In the genomic region with DNA sequence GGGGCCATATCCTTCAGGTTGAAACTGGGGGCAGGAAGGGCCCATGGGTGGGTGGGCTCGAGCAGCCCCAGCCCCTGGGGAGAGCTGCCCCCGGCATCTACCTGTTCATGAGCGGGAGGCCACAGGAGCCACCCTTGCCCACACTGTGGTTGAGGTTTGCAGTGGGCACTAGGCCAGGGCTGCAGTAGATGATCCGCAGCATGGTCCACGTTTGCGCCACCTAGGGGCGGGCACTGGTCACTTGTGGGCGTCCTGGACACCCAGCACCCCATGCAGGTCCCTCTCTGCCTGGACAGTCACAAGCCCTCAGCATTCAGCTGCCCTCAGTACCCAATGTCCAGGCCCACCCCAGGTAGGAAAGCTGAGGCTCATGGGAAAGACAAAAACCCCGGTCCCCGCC, we compare ENCODE assay signal across 8 cellular contexts. TPM values are rescaled to one million over a fixed set of nuclear protein-coding genes. Genes with fewer than 3 reads are reported as not detected.
A peak's percentile ranks its signal among the peaks of the same experiment; 100 is the strongest.
DNase-seq lines count a peak whose midpoint lies in the region; ATAC-seq and TF ChIP-seq lines count a peak whose summit lies in the region.

No MANE protein-coding gene starts in this region.

- no peak overlapping the region for H3K27ac ChIP-seq in GM23338 (ENCODE audit: low read depth)
- peak overlapping the region; percentile 91 for H3K27ac ChIP-seq in VCaP

- peaks cover 14% of the 10 kb centered on the region for H3K4me1 Mint-ChIP-seq in GM23338

- peaks cover 6% of the 10 kb centered on the region; the same call in 1 of the 2 replicates for H3K79me2 ChIP-seq in GM23338 (replicated peaks; ENCODE audit: insufficient read depth)

- H3K27me3 Mint-ChIP-seq in GM23338 (ENCODE audit: insufficient read depth, low read depth, poor library complexity), result peaks cover 22% of the 10 kb centered on the region

- TF ChIP-seq CTCF in GM23338 (conservative IDR thresholded peaks at IDR 0.05; ENCODE audit: low read depth in 2 of 2) (peak; percentile 51 to 76), VCaP (conservative IDR thresholded peaks at IDR 0.05) (peak; percentile 81)

- no peaks in the 10 kb centered on the region; the same call in 2 of the 3 replicates for H3K9me3 Mint-ChIP-seq in GM23338

- H3K9me2 ChIP-seq in GM23338 (ENCODE audit: insufficient read depth), result no peaks in the 10 kb centered on the region

- H3K4me3 ChIP-seq in GM23338, result no peak overlapping the region

- no peak overlapping the region for H2AFZ ChIP-seq in GM23338

- H3F3A ChIP-seq in GM23338 (replicated peaks; ENCODE audit: low read depth), result peaks cover 23% of the 10 kb centered on the region

- no peak overlapping the region for H3K27ac Mint-ChIP-seq in GM23338

- H3K27me3 ChIP-seq in GM23338 (ENCODE audit: insufficient read depth), result 0 out of 2 replicates have a peak, but pooled peaks cover 3% of the 10 kb centered on the region

- peaks cover 5% of the 10 kb centered on the region; the same call in 1 of the 2 replicates for H3K4me1 ChIP-seq in GM23338 (ENCODE audit: insufficient read depth)

- ATAC-seq in GM23338, result peak; percentile 3; the same call in 1 of the 3 replicates
- ATAC-seq in left lobe of liver, result peak; percentile 8
- ATAC-seq in HG02642 (IDR thresholded peaks at IDR 0.05; ENCODE audit: poor library complexity, unreplicated experiment), result no peak
- ATAC-seq in HG03520 (IDR thresholded peaks at IDR 0.05; ENCODE audit: unreplicated experiment), result no peak

- peaks cover 33% of the 10 kb centered on the region for H3K36me3 Mint-ChIP-seq in GM23338 (ENCODE audit: low read depth)

- no peaks in the 10 kb centered on the region; the same call in 1 of the 2 replicates for H3K36me3 ChIP-seq in GM23338 (ENCODE audit: insufficient read depth)

- no peak overlapping the region for H3K4me2 ChIP-seq in GM23338

- H4K20me1 ChIP-seq in GM23338 (replicated peaks; ENCODE audit: insufficient read depth), result peaks cover 14% of the 10 kb centered on the region; the same call in 1 of the 2 replicates

- DNase-seq in CD1c-positive myeloid dendritic cell (ENCODE audit: extremely low spot score) (peak; percentile 32), GM23338 (ENCODE audit: low spot score) (peak; percentile 61), left lobe of liver (ENCODE audit: low spot score) (peak; percentile 65), NOMO-1 treated with DMSO at 0.1 percent for 48 hours (lab: John Stamatoyannopoulos, UW; ENCODE audit: unreplicated experiment) (no peak)
- no peak for DNase-seq in effector CD8-positive, alpha-beta T cell (lab: John Stamatoyannopoulos, UW)

- peak overlapping the region; percentile 39; the same call in 1 of the 3 replicates for H3K4me3 Mint-ChIP-seq in GM23338

TF ChIP-seq in GM23338, 12 proteins besides CTCF, POLR2A, EP300 and RAD21 (continues in another document):
- TF ChIP-seq EZH2 (IDR thresholded peaks at IDR 0.05; ENCODE audit: low read depth, unreplicated experiment) (no peak), EZH2phosphoT487 (IDR thresholded peaks at IDR 0.05; ENCODE audit: unreplicated experiment) (no peak), POLR2AphosphoS5 (IDR thresholded peaks at IDR 0.05; ENCODE audit: low read depth) (no peak), CREB1 (CRISPR knock-in tag; IDR thresholded peaks at IDR 0.05; ENCODE audit: low read depth) (no peak), NANOG (IDR thresholded peaks at IDR 0.05; ENCODE audit: borderline replicate concordance) (no peak)
- TF ChIP-seq, protein P1, sequence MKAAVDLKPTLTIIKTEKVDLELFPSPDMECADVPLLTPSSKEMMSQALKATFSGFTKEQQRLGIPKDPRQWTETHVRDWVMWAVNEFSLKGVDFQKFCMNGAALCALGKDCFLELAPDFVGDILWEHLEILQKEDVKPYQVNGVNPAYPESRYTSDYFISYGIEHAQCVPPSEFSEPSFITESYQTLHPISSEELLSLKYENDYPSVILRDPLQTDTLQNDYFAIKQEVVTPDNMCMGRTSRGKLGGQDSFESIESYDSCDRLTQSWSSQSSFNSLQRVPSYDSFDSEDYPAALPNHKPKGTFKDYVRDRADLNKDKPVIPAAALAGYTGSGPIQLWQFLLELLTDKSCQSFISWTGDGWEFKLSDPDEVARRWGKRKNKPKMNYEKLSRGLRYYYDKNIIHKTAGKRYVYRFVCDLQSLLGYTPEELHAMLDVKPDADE (IDR thresholded peaks at IDR 0.05), result no peak
- TF ChIP-seq, protein P2, sequence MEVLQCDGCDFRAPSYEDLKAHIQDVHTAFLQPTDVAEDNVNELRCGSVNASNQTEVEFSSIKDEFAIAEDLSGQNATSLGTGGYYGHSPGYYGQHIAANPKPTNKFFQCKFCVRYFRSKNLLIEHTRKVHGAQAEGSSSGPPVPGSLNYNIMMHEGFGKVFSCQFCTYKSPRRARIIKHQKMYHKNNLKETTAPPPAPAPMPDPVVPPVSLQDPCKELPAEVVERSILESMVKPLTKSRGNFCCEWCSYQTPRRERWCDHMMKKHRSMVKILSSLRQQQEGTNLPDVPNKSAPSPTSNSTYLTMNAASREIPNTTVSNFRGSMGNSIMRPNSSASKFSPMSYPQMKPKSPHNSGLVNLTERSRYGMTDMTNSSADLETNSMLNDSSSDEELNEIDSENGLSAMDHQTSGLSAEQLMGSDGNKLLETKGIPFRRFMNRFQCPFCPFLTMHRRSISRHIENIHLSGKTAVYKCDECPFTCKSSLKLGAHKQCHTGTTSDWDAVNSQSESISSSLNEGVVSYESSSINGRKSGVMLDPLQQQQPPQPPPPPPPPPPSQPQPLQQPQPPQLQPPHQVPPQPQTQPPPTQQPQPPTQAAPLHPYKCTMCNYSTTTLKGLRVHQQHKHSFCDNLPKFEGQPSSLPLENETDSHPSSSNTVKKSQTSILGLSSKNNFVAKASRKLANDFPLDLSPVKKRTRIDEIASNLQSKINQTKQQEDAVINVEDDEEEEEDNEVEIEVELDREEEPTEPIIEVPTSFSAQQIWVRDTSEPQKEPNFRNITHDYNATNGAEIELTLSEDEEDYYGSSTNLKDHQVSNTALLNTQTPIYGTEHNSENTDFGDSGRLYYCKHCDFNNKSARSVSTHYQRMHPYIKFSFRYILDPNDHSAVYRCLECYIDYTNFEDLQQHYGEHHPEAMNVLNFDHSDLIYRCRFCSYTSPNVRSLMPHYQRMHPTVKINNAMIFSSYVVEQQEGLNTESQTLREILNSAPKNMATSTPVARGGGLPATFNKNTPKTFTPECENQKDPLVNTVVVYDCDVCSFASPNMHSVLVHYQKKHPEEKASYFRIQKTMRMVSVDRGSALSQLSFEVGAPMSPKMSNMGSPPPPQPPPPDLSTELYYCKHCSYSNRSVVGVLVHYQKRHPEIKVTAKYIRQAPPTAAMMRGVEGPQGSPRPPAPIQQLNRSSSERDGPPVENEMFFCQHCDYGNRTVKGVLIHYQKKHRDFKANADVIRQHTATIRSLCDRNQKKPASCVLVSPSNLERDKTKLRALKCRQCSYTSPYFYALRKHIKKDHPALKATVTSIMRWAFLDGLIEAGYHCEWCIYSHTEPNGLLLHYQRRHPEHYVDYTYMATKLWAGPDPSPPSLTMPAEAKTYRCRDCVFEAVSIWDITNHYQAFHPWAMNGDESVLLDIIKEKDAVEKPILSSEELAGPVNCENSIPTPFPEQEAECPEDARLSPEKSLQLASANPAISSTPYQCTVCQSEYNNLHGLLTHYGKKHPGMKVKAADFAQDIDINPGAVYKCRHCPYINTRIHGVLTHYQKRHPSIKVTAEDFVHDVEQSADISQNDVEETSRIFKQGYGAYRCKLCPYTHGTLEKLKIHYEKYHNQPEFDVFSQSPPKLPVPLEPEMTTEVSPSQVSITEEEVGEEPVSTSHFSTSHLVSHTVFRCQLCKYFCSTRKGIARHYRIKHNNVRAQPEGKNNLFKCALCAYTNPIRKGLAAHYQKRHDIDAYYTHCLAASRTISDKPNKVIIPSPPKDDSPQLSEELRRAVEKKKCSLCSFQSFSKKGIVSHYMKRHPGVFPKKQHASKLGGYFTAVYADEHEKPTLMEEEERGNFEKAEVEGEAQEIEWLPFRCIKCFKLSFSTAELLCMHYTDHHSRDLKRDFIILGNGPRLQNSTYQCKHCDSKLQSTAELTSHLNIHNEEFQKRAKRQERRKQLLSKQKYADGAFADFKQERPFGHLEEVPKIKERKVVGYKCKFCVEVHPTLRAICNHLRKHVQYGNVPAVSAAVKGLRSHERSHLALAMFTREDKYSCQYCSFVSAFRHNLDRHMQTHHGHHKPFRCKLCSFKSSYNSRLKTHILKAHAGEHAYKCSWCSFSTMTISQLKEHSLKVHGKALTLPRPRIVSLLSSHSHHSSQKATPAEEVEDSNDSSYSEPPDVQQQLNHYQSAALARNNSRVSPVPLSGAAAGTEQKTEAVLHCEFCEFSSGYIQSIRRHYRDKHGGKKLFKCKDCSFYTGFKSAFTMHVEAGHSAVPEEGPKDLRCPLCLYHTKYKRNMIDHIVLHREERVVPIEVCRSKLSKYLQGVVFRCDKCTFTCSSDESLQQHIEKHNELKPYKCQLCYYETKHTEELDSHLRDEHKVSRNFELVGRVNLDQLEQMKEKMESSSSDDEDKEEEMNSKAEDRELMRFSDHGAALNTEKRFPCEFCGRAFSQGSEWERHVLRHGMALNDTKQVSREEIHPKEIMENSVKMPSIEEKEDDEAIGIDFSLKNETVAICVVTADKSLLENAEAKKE (CRISPR knock-in tag; IDR thresholded peaks at IDR 0.05), result no peak

RNA-seq across cellular contexts. Expression of a gene that starts 1.8 kb away (rescaled TPM):
- 79.3 and 82.5 TPM in 2 replicates for total RNA-seq in GM23338 (2014; rRNA removed; shearing (Covaris generic))
- 43.1 and 48.5 TPM in 2 replicates for polyA plus RNA-seq in GM23338 (2016; fragmentation: Nextera tagmentation; extraction: Ambion mirVana)
- total RNA-seq in left lobe of liver, result 40.5 TPM

RNA-seq across cellular contexts. Expression of a gene that starts 4.2 kb away (rescaled TPM):
- total RNA-seq in GM23338 (2014; rRNA removed; shearing (Covaris generic)), result 11.5 and 15.8 TPM in 2 replicates
- polyA plus RNA-seq in GM23338 (2016; fragmentation: Nextera tagmentation; extraction: Ambion mirVana), result 7.2 and 8.0 TPM in 2 replicates
- total RNA-seq in left lobe of liver, result 12.2 TPM

RNA-seq across cellular contexts. Expression of a gene that starts 5.8 kb away (rescaled TPM):
- total RNA-seq in GM23338 (2014; rRNA removed; shearing (Covaris generic)), result 108 and 123 TPM in 2 replicates
- 91.7 and 107 TPM in 2 replicates for polyA plus RNA-seq in GM23338 (2016; fragmentation: Nextera tagmentation; extraction: Ambion mirVana)
- 56.2 TPM for total RNA-seq in left lobe of liver

RNA-seq across cellular contexts. Expression of a gene that starts 10.5 kb away (rescaled TPM):
- 10.1 and 11.5 TPM in 2 replicates for total RNA-seq in GM23338 (2014; rRNA removed; shearing (Covaris generic))
- polyA plus RNA-seq in GM23338 (2016; fragmentation: Nextera tagmentation; extraction: Ambion mirVana), result 8.4 and 9.2 TPM in 2 replicates
- 1.1 TPM for total RNA-seq in left lobe of liver

RNA-seq across cellular contexts. Expression of a gene that starts 18.0 kb away (rescaled TPM):
- total RNA-seq in GM23338 (2014; rRNA removed; shearing (Covaris generic)), result 93.8 and 129 TPM in 2 replicates
- polyA plus RNA-seq in GM23338 (2016; fragmentation: Nextera tagmentation; extraction: Ambion mirVana), result 159 and 163 TPM in 2 replicates
- total RNA-seq in left lobe of liver, result 57.9 TPM

Comparison
In these comparisons a context has a peak if more than half of its experiments do, and no peak if none do; other contexts are left out.
1. DNase-seq: peak in CD1c-positive myeloid dendritic cell (single experiment), GM23338 (single experiment) and left lobe of liver (single experiment); none in NOMO-1 treated with DMSO at 0.1 percent for 48 hours (single experiment) and effector CD8-positive, alpha-beta T cell (single experiment).
2. ATAC-seq: peak in GM23338 (single experiment) and left lobe of liver (single experiment); none in HG02642 (single experiment) and HG03520 (single experiment).